In the genomic region with DNA sequence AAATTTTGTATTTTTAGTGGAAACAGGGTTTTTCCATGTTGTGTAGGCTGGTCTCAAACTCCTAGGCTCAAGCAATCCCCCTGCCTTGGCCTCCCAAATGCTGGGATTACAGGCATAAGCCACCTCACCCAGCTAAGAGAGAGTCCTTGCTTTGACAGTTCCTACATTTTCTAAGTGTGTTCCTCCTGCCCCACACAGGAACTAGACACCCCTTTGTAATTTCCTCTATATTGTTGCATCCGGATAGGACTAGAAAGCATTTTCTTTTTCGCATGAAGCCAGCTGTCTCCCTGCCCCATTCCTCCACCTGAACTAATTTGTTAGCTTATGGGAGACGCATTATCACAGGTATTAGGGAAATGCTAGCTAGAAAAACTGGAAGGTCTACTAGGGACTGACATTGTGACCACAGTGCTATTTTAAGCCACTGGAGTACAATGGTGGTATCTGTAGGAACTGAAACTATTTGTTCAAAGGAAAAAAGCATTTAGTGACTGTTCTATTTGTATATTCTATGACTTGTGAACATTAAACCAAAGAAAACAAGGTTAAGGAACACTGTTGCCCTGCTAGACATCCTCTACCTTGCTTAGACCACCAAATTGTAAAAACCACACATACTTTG, we compare ENCODE assay signal across 10 cellular contexts.
A peak's percentile ranks its signal among the peaks of the same experiment; 100 is the strongest.
DNase-seq lines count a peak whose midpoint lies in the region; ATAC-seq and TF ChIP-seq lines count a peak whose summit lies in the region.
"Had no signal": no experiment of that assay in that cellular context is flagged by ENCODE, and none has a peak within 500 bp of the region (broad histone marks: within the 10 kb centered on the region; RNA-seq: fewer than 3 reads in every experiment).

No MANE protein-coding gene starts in this region.

- H3K27me3 ChIP-seq in KMS-11 (ENCODE audit: insufficient read depth, low read depth), result no peaks in the 10 kb centered on the region
- no peaks in the 10 kb centered on the region for H3K27me3 ChIP-seq in left ventricle myocardium inferior (ENCODE audit: low read depth)
- no peaks in the 10 kb centered on the region for H3K27me3 ChIP-seq in SK-N-SH (ENCODE audit: insufficient read depth)

- TF ChIP-seq CTCF in GM10248 (IDR thresholded peaks at IDR 0.05; ENCODE audit: control extremely low read depth, extremely low read depth, low read depth, missing control alignments) (no peak), KMS-11 (conservative IDR thresholded peaks at IDR 0.05; ENCODE audit: low read depth, low read length) (no peak), left ventricle myocardium inferior (IDR thresholded peaks at IDR 0.05; ENCODE audit: borderline replicate concordance) (no peak), SK-N-SH (IDR thresholded peaks at IDR 0.05) (no peak)

- peak overlapping the region; percentile 23; the same call in 1 of the 2 replicates for H3K4me2 ChIP-seq in KMS-11
- no peak overlapping the region for H3K4me2 ChIP-seq in SK-N-SH

- H3K27ac ChIP-seq in KMS-11 (no peak overlapping the region), left ventricle myocardium inferior (replicated peaks) (peak overlapping the region; percentile 47), SK-N-SH (ENCODE audit: low read depth in 2 of 2, low read length in 1 of 2) (no peak overlapping the region)

- TF ChIP-seq EP300 in SK-N-SH (IDR thresholded peaks at IDR 0.05; ENCODE audit: borderline replicate concordance in 1 of 2, low read depth in 1 of 2, low read length in 1 of 2), result no peak

- H3K4me1 ChIP-seq in KMS-11 (ENCODE audit: low read depth, poor library complexity, severe bottlenecking) (peaks cover 23% of the 10 kb centered on the region), left ventricle myocardium inferior (peaks cover 42% of the 10 kb centered on the region), SK-N-SH (ENCODE audit: control insufficient read depth in 1 of 2, insufficient read depth in 2 of 2, low read depth in 1 of 2, low read length in 1 of 2) (peaks cover 0 to 10% of the 10 kb centered on the region in 2 experiments; a peak in 2 of 4 replicates)

- no peaks in the 10 kb centered on the region for H3K36me3 ChIP-seq in KMS-11 (ENCODE audit: insufficient read depth)
- H3K36me3 ChIP-seq in left ventricle myocardium inferior, result no peaks in the 10 kb centered on the region
- no peaks in the 10 kb centered on the region for H3K36me3 ChIP-seq in SK-N-SH (replicated peaks in 1 of 2; ENCODE audit: control insufficient read depth in 1 of 2, insufficient read depth in 2 of 2, low read length in 1 of 2)

- H3K79me2 ChIP-seq in KMS-11 (ENCODE audit: insufficient read depth, low read depth), result no peaks in the 10 kb centered on the region
- no peaks in the 10 kb centered on the region for H3K79me2 ChIP-seq in SK-N-SH (ENCODE audit: insufficient read depth)

- intact Hi-C loops in left ventricle myocardium inferior (cut with micrococcal nuclease), result loop anchor here (5.0 kb wide), 1 partner anchor 52 kb away; no protein-coding TSS in a partner anchor

- WGBS in SK-N-SH (ENCODE audit: low lambda C conversion rate), result 90% methylated on average over 3 of the region's 3 CpGs

- POLR2A ChIA-PET in GM10248 (lab: Yijun Ruan, JAX), result no interaction called here
- POLR2A ChIA-PET in SK-N-SH (lab: Yijun Ruan, JAX), result no interaction called here

- H3K9me3 ChIP-seq in left ventricle myocardium inferior (replicated peaks) (no peaks in the 10 kb centered on the region), SK-N-SH (no peaks in the 10 kb centered on the region)

- peak; percentile 76 for ATAC-seq in GM21786 (IDR thresholded peaks at IDR 0.05; ENCODE audit: unreplicated experiment)

- CTCF ChIA-PET in GM10248 (lab: Yijun Ruan, JAX) (interaction anchor here (0.9 to 1.4 kb wide), 7 partner anchors 10 to 499 kb away, joined by 3 to 6 read pairs (median 4); no protein-coding TSS in a partner anchor), SK-N-SH (lab: Yijun Ruan, JAX) (interaction anchor here (1.1 to 1.7 kb wide), 2 partner anchors 96 to 499 kb away, joined by 4 to 6 read pairs; no protein-coding TSS in a partner anchor)

- DNase-seq in GM10248 (ENCODE audit: extremely low spot score) (peak; percentile 20), left ventricle myocardium inferior (no peak), NCI-H2171 treated with DMSO at 0.1 percent for 48 hours (lab: John Stamatoyannopoulos, UW) (no peak), SK-N-SH (no peak)
- DNase-seq in activated CD8-positive, alpha-beta memory T cell treated with anti-CD3 and anti-CD28 coated beads, Interleukin-2, amount 50 U/mL, for 4 hours, result no peak
- no peak for DNase-seq in stimulated activated CD4-positive, alpha-beta T cell treated with anti-CD3 and anti-CD28 coated beads, Interleukin-2, amount 100 ng/mL, for 24 hours
- DNase-seq: GOT3, NCI-H510A had no signal

- TF ChIP-seq RAD21 in SK-N-SH (IDR thresholded peaks at IDR 0.05; ENCODE audit: low read length), result no peak

- no peaks in the 10 kb centered on the region for H3K9me2 ChIP-seq in SK-N-SH

- no peak overlapping the region for H3K9ac ChIP-seq in KMS-11
- H3K9ac ChIP-seq in SK-N-SH, result no peak overlapping the region

- no peak overlapping the region for H2AFZ ChIP-seq in KMS-11 (ENCODE audit: low read depth)
- H2AFZ ChIP-seq in SK-N-SH (ENCODE audit: low read depth), result no peak overlapping the region

- H3F3A ChIP-seq in SK-N-SH (replicated peaks; ENCODE audit: insufficient read depth), result no peaks in the 10 kb centered on the region

- H3K4me3 ChIP-seq in KMS-11 (IDR thresholded peaks at IDR 0.05; ENCODE audit: insufficient read depth, low read depth, low read length) (no peak overlapping the region), left ventricle myocardium inferior (no peak overlapping the region), SK-N-SH (ENCODE audit: low read depth in 2 of 2, low read length in 1 of 2) (no peak overlapping the region)

- H4K20me1 ChIP-seq in KMS-11 (ENCODE audit: insufficient read depth), result no peaks in the 10 kb centered on the region
- no peaks in the 10 kb centered on the region for H4K20me1 ChIP-seq in SK-N-SH (ENCODE audit: insufficient read depth)

TF ChIP-seq in SK-N-SH, 30 proteins besides CTCF, POLR2A, EP300 and RAD21:
- TF ChIP-seq MEF2A (IDR thresholded peaks at IDR 0.05; ENCODE audit: borderline replicate concordance, low read depth) (no peak), REST (IDR thresholded peaks at IDR 0.05; ENCODE audit: low read depth, low read length) (no peak), GATA2 (CRISPR knock-in tag; IDR thresholded peaks at IDR 0.05) (no peak), POLR2AphosphoS5 (IDR thresholded peaks at IDR 0.05; ENCODE audit: low read depth, low read length) (no peak), YY1 (IDR thresholded peaks at IDR 0.05; ENCODE audit: low read depth) (no peak), FOXM1 (IDR thresholded peaks at IDR 0.05; ENCODE audit: low read depth) (no peak), TAF1 (IDR thresholded peaks at IDR 0.05; ENCODE audit: borderline replicate concordance, low read depth, low read length) (no peak), RFX5 (IDR thresholded peaks at IDR 0.05; ENCODE audit: low read length) (no peak), MAX (IDR thresholded peaks at IDR 0.05; ENCODE audit: low read depth) (no peak), NRF1 (IDR thresholded peaks at IDR 0.05; ENCODE audit: low read depth, low read length) (no peak), JUND (IDR thresholded peaks at IDR 0.05) (no peak), CHD2 (IDR thresholded peaks at IDR 0.05; ENCODE audit: low read length, partially characterized antibody) (no peak), EZH2phosphoT487 (IDR thresholded peaks at IDR 0.05; ENCODE audit: borderline replicate concordance, low read depth) (no peak), ELF1 (IDR thresholded peaks at IDR 0.05) (no peak), SIN3A (IDR thresholded peaks at IDR 0.05; ENCODE audit: borderline replicate concordance, low read depth, low read length) (no peak), RXRA (IDR thresholded peaks at IDR 0.05; ENCODE audit: borderline replicate concordance, low read depth) (no peak)
- TF ChIP-seq, protein P1, sequence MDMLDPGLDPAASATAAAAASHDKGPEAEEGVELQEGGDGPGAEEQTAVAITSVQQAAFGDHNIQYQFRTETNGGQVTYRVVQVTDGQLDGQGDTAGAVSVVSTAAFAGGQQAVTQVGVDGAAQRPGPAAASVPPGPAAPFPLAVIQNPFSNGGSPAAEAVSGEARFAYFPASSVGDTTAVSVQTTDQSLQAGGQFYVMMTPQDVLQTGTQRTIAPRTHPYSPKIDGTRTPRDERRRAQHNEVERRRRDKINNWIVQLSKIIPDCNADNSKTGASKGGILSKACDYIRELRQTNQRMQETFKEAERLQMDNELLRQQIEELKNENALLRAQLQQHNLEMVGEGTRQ (IDR thresholded peaks at IDR 0.05; ENCODE audit: borderline replicate concordance, low read depth, low read length), result no peak
